In genomic region chr19:440391-441212, GRCh38 we compare ENCODE assay signal across 21 cellular contexts. TPM values are rescaled to one million over a fixed set of nuclear protein-coding genes. Genes with fewer than 3 reads are reported as not detected.
"Had no signal": no experiment of that assay in that cellular context is flagged by ENCODE, and none has a peak within 500 bp of the region (broad histone marks: within the 10 kb centered on the region; RNA-seq: fewer than 3 reads in every experiment).

No MANE protein-coding gene starts in this region.

- H3K9ac ChIP-seq: parathyroid adenoma had no signal

- H3K27ac ChIP-seq: heart left ventricle, lower lobe of right lung, parathyroid adenoma, psoas muscle, skin epidermis, testis, tibial nerve, upper lobe of right lung, vagina had no signal

- H3K9me3 ChIP-seq: heart left ventricle, lower lobe of right lung, psoas muscle, testis, upper lobe of right lung, vagina had no signal

- H3K4me1 Mint-ChIP-seq: mesothelial cell of epicardium had no signal

- H3K27ac Mint-ChIP-seq: memory B cell; mesothelial cell of epicardium; natural killer cell treated with Interleukin-12 subunit alpha and Interleukin-12 subunit beta and Interleukin-15 and Interleukin-18, amount 100 ng/mL, for 72 hours had no signal

- H3K9me3 Mint-ChIP-seq: mesothelial cell of epicardium had no signal

- ATAC-seq: natural killer cell treated with Interleukin-12 subunit alpha and Interleukin-12 subunit beta and Interleukin-15 and Interleukin-18, amount 100 ng/mL, for 72 hours; psoas muscle; sciatic nerve had no signal

- H3K36me3 ChIP-seq: lower lobe of right lung, upper lobe of right lung, vagina had no signal

- H2AFZ ChIP-seq: parathyroid adenoma had no signal

- H3K4me3 ChIP-seq: dorsolateral prefrontal cortex, heart left ventricle, lower lobe of right lung, psoas muscle, skin epidermis, testis, tibial nerve, upper lobe of right lung, vagina had no signal

- H3K4me3 Mint-ChIP-seq: memory B cell; mesothelial cell of epicardium; natural killer cell treated with Interleukin-12 subunit alpha and Interleukin-12 subunit beta and Interleukin-15 and Interleukin-18, amount 100 ng/mL, for 72 hours had no signal

- H3K4me1 ChIP-seq: heart left ventricle, lower lobe of right lung, parathyroid adenoma, psoas muscle, testis, tibial nerve, upper lobe of right lung, vagina had no signal

- H3K36me3 Mint-ChIP-seq: natural killer cell treated with Interleukin-12 subunit alpha and Interleukin-12 subunit beta and Interleukin-15 and Interleukin-18, amount 100 ng/mL, for 72 hours had no signal

- H3K27me3 ChIP-seq: dorsolateral prefrontal cortex, heart left ventricle, testis, tibial nerve, upper lobe of right lung, vagina had no signal

- DNase-seq: cortex of kidney; dorsolateral prefrontal cortex; effector CD8-positive, alpha-beta T cell; foreskin melanocyte; kidney glomerular epithelial cell; lower lobe of right lung; retina; stimulated activated CD4-positive, alpha-beta T cell treated with anti-CD3 and anti-CD28 coated beads, Interleukin-12 subunit alpha, Interleukin-12 subunit beta, amount 100 ng/mL, for 4 hours; stimulated activated naive CD4-positive, alpha-beta T cell treated with Interleukin-2 at 50 U/mL for 16 hours; testis; upper lobe of right lung had no signal

RNA-seq across cellular contexts. Expression of gene C2CD4C, which starts 31.7 kb away (rescaled TPM):
- total RNA-seq: natural killer cell treated with Interleukin-12 subunit alpha and Interleukin-12 subunit beta and Interleukin-15 and Interleukin-18, amount 100 ng/mL, for 72 hours had no signal
